ENCODE assay signal across 1 cellular context in the genomic region with DNA sequence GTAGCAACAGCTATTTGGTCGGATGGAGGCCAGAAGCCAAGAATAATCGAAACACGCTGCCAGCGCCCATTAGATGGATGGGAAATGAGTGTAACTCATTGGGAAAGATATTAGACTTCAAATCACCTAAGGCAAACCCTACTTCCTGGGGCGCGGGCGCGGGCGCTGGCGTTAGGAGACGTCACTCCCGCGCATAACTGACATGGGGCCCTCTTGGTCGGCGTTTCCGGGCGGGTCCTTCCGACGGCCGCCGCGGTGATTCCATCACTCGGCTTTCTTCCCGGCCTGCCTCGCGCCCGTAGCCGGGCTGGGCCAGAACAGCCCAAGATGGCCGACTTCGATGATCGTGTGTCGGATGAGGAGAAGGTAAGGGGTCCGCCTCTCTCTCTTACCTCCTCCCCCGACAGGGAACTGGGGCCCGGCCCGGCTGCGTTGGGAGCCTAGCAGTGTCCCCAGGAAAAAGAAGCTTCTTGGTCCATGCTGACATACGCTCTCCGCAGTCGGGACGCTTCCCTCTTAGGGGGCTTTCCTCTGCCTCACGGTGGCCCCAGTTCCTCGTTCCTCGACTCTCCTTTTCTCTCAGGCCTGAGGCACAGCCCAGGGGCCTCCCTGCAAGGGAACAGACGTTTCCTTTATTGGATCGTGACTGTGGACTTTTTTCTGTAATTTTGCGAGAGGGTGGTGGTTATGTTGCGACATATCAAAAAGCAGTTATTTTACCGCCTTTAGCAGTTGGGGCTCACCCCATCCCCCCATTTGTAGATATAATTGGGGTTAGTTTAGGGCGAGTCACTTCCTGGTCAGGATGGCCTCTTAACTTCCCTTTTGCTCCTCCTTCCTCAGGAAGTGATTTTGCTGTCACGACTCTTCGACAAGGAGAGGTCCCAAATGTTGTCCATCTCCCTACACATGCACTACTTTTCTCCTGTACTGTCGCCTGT.
TF ChIP-seq lines count a peak whose summit lies in the region.

A gene (plus strand): TSS at position 315 of the 941 bp plus-strand sequence. CDS start 13 bp downstream, at position 328.

TF ChIP-seq in GM12878, 131 proteins besides CTCF, POLR2A, EP300 and RAD21 (continued from another document and continues in another):
- TF ChIP-seq, protein P1, sequence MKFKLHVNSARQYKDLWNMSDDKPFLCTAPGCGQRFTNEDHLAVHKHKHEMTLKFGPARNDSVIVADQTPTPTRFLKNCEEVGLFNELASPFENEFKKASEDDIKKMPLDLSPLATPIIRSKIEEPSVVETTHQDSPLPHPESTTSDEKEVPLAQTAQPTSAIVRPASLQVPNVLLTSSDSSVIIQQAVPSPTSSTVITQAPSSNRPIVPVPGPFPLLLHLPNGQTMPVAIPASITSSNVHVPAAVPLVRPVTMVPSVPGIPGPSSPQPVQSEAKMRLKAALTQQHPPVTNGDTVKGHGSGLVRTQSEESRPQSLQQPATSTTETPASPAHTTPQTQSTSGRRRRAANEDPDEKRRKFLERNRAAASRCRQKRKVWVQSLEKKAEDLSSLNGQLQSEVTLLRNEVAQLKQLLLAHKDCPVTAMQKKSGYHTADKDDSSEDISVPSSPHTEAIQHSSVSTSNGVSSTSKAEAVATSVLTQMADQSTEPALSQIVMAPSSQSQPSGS (IDR thresholded peaks at IDR 0.05; ENCODE audit: low read length), result peak; percentile 18; the same call in 1 of the 2 replicates
- TF ChIP-seq FOXM1 (IDR thresholded peaks at IDR 0.05; ENCODE audit: low read depth, low read length) (peak; percentile 5; the same call in 1 of the 2 replicates), SRF (IDR thresholded peaks at IDR 0.05; ENCODE audit: low read depth in 2 of 2, low read length in 2 of 2) (peak in 1 of 2 experiments; percentile 64; a peak in 1 of 4 replicates), TCF7 (IDR thresholded peaks at IDR 0.05; ENCODE audit: borderline replicate concordance) (0 out of 2 replicates have a peak, but pooled peaks have one; percentile 14), GATAD2B (conservative IDR thresholded peaks at IDR 0.05; ENCODE audit: low read depth) (peak; percentile 37), ZZZ3 (IDR thresholded peaks at IDR 0.05; ENCODE audit: control insufficient read depth, insufficient read length, low read depth) (no peak), CEBPB (IDR thresholded peaks at IDR 0.05; ENCODE audit: borderline replicate concordance in 1 of 2, low read depth in 2 of 2, low read length in 2 of 2) (no peak), NRF1 (conservative IDR thresholded peaks at IDR 0.05; ENCODE audit: low read depth, low read length) (no peak), EZH2 (IDR thresholded peaks at IDR 0.05; ENCODE audit: borderline replicate concordance, control insufficient read depth, low read depth, low read length) (no peak), FOS (IDR thresholded peaks at IDR 0.05; ENCODE audit: borderline replicate concordance, extremely low read depth, insufficient read length) (no peak), HDAC6 (IDR thresholded peaks at IDR 0.05; ENCODE audit: unreplicated experiment) (no peak), SMARCA5 (IDR thresholded peaks at IDR 0.05) (no peak), RUNX3 (IDR thresholded peaks at IDR 0.05; ENCODE audit: low read length) (peak; percentile 35; the same call in 1 of the 2 replicates), NR2C1 (IDR thresholded peaks at IDR 0.05) (no peak), RBBP5 (conservative IDR thresholded peaks at IDR 0.05) (no peak), ASH2L (IDR thresholded peaks at IDR 0.05; ENCODE audit: borderline replicate concordance, low read depth) (no peak), MXI1 (IDR thresholded peaks at IDR 0.05; ENCODE audit: low read depth, low read length) (peak; percentile 70), RELA (IDR thresholded peaks at IDR 0.05; ENCODE audit: borderline replicate concordance, partially characterized antibody) (no peak), MTA3 (IDR thresholded peaks at IDR 0.05; ENCODE audit: borderline replicate concordance, low read length) (peak; percentile 18; the same call in 1 of the 2 replicates), DPF2 (IDR thresholded peaks at IDR 0.05) (peak; percentile 27; the same call in 1 of the 2 replicates), KDM1A (IDR thresholded peaks at IDR 0.05; ENCODE audit: borderline replicate concordance) (no peak), TARDBP (IDR thresholded peaks at IDR 0.05; ENCODE audit: borderline replicate concordance) (0 out of 2 replicates have a peak, but pooled peaks have one; percentile 6), SIN3A (IDR thresholded peaks at IDR 0.05; ENCODE audit: low read depth, low read length) (no peak; the same call in none of the 2 replicates), YY1 (IDR thresholded peaks at IDR 0.05; ENCODE audit: low read depth, low read length) (peak; percentile 99), RB1 (IDR thresholded peaks at IDR 0.05; ENCODE audit: borderline replicate concordance) (no peak), MEF2A (IDR thresholded peaks at IDR 0.05; ENCODE audit: insufficient read depth, low read depth, low read length) (no peak), BHLHE40 (IDR thresholded peaks at IDR 0.05; ENCODE audit: borderline replicate concordance in 1 of 2, low read depth in 2 of 2, low read length in 1 of 2) (peak in 1 of 2 experiments; percentile 22; a peak in 1 of 4 replicates), RAD51 (IDR thresholded peaks at IDR 0.05) (no peak), ESRRA (IDR thresholded peaks at IDR 0.05; ENCODE audit: low read length) (no peak), ZNF384 (IDR thresholded peaks at IDR 0.05; ENCODE audit: borderline replicate concordance, low read depth, low read length) (no peak), SUZ12 (IDR thresholded peaks at IDR 0.05; ENCODE audit: unreplicated experiment) (no peak), SMC3 (IDR thresholded peaks at IDR 0.05; ENCODE audit: borderline replicate concordance, low read length) (no peak), SMAD1 (IDR thresholded peaks at IDR 0.05; ENCODE audit: low read depth, partially characterized antibody) (peak; percentile 34), BCL11A (IDR thresholded peaks at IDR 0.05; ENCODE audit: low read depth, low read length) (no peak), MTA2 (IDR thresholded peaks at IDR 0.05; ENCODE audit: low read depth) (peak; percentile 9; the same call in 1 of the 2 replicates), PAX5 (IDR thresholded peaks at IDR 0.05; ENCODE audit: borderline replicate concordance, low read depth, low read length) (no peak), ZSCAN29 (IDR thresholded peaks at IDR 0.05) (no peak), CHD1 (IDR thresholded peaks at IDR 0.05; ENCODE audit: low read depth, low read length) (no peak; the same call in 1 of the 2 replicates), EED (IDR thresholded peaks at IDR 0.05; ENCODE audit: low read depth) (no peak), PML (IDR thresholded peaks at IDR 0.05; ENCODE audit: low read length) (peak; percentile 58), CHD2 (IDR thresholded peaks at IDR 0.05; ENCODE audit: borderline replicate concordance, low read depth, low read length) (peak; percentile 39; the same call in 1 of the 2 replicates), HCFC1 (IDR thresholded peaks at IDR 0.05; ENCODE audit: low read length) (peak; percentile 59), NFIC (IDR thresholded peaks at IDR 0.05; ENCODE audit: low read depth, low read length) (peak; percentile 25; the same call in 1 of the 2 replicates)
- TF ChIP-seq, protein P2, sequence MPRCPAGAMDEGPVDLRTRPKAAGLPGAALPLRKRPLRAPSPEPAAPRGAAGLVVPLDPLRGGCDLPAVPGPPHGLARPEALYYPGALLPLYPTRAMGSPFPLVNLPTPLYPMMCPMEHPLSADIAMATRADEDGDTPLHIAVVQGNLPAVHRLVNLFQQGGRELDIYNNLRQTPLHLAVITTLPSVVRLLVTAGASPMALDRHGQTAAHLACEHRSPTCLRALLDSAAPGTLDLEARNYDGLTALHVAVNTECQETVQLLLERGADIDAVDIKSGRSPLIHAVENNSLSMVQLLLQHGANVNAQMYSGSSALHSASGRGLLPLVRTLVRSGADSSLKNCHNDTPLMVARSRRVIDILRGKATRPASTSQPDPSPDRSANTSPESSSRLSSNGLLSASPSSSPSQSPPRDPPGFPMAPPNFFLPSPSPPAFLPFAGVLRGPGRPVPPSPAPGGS (IDR thresholded peaks at IDR 0.05; ENCODE audit: borderline replicate concordance, insufficient read depth, low read depth, low read length, poor library complexity, severe bottlenecking), result no peak
- TF ChIP-seq, protein P3, sequence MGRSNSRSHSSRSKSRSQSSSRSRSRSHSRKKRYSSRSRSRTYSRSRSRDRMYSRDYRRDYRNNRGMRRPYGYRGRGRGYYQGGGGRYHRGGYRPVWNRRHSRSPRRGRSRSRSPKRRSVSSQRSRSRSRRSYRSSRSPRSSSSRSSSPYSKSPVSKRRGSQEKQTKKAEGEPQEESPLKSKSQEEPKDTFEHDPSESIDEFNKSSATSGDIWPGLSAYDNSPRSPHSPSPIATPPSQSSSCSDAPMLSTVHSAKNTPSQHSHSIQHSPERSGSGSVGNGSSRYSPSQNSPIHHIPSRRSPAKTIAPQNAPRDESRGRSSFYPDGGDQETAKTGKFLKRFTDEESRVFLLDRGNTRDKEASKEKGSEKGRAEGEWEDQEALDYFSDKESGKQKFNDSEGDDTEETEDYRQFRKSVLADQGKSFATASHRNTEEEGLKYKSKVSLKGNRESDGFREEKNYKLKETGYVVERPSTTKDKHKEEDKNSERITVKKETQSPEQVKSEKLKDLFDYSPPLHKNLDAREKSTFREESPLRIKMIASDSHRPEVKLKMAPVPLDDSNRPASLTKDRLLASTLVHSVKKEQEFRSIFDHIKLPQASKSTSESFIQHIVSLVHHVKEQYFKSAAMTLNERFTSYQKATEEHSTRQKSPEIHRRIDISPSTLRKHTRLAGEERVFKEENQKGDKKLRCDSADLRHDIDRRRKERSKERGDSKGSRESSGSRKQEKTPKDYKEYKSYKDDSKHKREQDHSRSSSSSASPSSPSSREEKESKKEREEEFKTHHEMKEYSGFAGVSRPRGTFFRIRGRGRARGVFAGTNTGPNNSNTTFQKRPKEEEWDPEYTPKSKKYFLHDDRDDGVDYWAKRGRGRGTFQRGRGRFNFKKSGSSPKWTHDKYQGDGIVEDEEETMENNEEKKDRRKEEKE (IDR thresholded peaks at IDR 0.05), result no peak
- TF ChIP-seq, protein P4, sequence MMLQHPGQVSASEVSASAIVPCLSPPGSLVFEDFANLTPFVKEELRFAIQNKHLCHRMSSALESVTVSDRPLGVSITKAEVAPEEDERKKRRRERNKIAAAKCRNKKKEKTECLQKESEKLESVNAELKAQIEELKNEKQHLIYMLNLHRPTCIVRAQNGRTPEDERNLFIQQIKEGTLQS (IDR thresholded peaks at IDR 0.05; ENCODE audit: borderline replicate concordance, extremely low read depth, low read depth, low read length), result no peak
- TF ChIP-seq, protein P5, sequence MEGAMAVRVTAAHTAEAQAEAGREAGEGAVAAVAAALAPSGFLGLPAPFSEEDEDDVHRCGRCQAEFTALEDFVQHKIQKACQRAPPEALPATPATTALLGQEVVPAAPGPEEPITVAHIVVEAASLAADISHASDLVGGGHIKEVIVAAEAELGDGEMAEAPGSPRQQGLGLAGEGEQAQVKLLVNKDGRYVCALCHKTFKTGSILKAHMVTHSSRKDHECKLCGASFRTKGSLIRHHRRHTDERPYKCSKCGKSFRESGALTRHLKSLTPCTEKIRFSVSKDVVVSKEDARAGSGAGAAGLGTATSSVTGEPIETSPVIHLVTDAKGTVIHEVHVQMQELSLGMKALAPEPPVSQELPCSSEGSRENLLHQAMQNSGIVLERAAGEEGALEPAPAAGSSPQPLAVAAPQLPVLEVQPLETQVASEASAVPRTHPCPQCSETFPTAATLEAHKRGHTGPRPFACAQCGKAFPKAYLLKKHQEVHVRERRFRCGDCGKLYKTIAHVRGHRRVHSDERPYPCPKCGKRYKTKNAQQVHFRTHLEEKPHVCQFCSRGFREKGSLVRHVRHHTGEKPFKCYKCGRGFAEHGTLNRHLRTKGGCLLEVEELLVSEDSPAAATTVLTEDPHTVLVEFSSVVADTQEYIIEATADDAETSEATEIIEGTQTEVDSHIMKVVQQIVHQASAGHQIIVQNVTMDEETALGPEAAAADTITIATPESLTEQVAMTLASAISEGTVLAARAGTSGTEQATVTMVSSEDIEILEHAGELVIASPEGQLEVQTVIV (IDR thresholded peaks at IDR 0.05; ENCODE audit: borderline replicate concordance, partially characterized antibody), result peak; percentile 35
- TF ChIP-seq, protein P6, sequence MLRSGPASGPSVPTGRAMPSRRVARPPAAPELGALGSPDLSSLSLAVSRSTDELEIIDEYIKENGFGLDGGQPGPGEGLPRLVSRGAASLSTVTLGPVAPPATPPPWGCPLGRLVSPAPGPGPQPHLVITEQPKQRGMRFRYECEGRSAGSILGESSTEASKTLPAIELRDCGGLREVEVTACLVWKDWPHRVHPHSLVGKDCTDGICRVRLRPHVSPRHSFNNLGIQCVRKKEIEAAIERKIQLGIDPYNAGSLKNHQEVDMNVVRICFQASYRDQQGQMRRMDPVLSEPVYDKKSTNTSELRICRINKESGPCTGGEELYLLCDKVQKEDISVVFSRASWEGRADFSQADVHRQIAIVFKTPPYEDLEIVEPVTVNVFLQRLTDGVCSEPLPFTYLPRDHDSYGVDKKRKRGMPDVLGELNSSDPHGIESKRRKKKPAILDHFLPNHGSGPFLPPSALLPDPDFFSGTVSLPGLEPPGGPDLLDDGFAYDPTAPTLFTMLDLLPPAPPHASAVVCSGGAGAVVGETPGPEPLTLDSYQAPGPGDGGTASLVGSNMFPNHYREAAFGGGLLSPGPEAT (IDR thresholded peaks at IDR 0.05; ENCODE audit: low read depth), result peak; percentile 83
- TF ChIP-seq, protein P7, sequence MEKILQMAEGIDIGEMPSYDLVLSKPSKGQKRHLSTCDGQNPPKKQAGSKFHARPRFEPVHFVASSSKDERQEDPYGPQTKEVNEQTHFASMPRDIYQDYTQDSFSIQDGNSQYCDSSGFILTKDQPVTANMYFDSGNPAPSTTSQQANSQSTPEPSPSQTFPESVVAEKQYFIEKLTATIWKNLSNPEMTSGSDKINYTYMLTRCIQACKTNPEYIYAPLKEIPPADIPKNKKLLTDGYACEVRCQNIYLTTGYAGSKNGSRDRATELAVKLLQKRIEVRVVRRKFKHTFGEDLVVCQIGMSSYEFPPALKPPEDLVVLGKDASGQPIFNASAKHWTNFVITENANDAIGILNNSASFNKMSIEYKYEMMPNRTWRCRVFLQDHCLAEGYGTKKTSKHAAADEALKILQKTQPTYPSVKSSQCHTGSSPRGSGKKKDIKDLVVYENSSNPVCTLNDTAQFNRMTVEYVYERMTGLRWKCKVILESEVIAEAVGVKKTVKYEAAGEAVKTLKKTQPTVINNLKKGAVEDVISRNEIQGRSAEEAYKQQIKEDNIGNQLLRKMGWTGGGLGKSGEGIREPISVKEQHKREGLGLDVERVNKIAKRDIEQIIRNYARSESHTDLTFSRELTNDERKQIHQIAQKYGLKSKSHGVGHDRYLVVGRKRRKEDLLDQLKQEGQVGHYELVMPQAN (conservative IDR thresholded peaks at IDR 0.05), result peak; percentile 43
- TF ChIP-seq, protein P8, sequence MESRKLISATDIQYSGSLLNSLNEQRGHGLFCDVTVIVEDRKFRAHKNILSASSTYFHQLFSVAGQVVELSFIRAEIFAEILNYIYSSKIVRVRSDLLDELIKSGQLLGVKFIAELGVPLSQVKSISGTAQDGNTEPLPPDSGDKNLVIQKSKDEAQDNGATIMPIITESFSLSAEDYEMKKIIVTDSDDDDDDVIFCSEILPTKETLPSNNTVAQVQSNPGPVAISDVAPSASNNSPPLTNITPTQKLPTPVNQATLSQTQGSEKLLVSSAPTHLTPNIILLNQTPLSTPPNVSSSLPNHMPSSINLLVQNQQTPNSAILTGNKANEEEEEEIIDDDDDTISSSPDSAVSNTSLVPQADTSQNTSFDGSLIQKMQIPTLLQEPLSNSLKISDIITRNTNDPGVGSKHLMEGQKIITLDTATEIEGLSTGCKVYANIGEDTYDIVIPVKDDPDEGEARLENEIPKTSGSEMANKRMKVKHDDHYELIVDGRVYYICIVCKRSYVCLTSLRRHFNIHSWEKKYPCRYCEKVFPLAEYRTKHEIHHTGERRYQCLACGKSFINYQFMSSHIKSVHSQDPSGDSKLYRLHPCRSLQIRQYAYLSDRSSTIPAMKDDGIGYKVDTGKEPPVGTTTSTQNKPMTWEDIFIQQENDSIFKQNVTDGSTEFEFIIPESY (IDR thresholded peaks at IDR 0.05), result no peak
